ENCODE assay signal across 8 cellular contexts in genomic region chr9:79858509-79858908, GRCh38.
A peak's percentile ranks its signal among the peaks of the same experiment; 100 is the strongest.
DNase-seq lines count a peak whose midpoint lies in the region; ATAC-seq and TF ChIP-seq lines count a peak whose summit lies in the region.

No MANE protein-coding gene starts in this region.

- H3K27me3 ChIP-seq in AG04450 (ENCODE audit: control insufficient read depth, insufficient read depth, low read length) = no peaks in the 10 kb centered on the region
- H3K27me3 ChIP-seq in fibroblast of lung (ENCODE audit: control insufficient read depth, insufficient read depth, low read length) = no peaks in the 10 kb centered on the region
- H3K27me3 ChIP-seq in colonic mucosa = no peaks in the 10 kb centered on the region

- H3K9me3 ChIP-seq in AG04450 (ENCODE audit: control insufficient read depth, insufficient read depth, low read length) (peaks cover 5% of the 10 kb centered on the region; the same call in 1 of the 2 replicates), fibroblast of lung (ENCODE audit: control insufficient read depth, insufficient read depth, low read depth, low read length) (no peaks in the 10 kb centered on the region), colonic mucosa (no peaks in the 10 kb centered on the region)

- CTCF ChIA-PET in AG04450 (lab: Charles Lee) = no interaction called here

- TF ChIP-seq CTCF in AG04450 (IDR thresholded peaks at IDR 0.05; ENCODE audit: low read depth, low read length) (no peak), fibroblast of lung (conservative IDR thresholded peaks at IDR 0.05 in 1 of 2, IDR thresholded peaks at IDR 0.05 in 1 of 2; ENCODE audit: low read depth in 1 of 2, low read length in 2 of 2) (no peak), colonic mucosa (IDR thresholded peaks at IDR 0.05) (no peak)

- H3K4me2 ChIP-seq in fibroblast of lung (ENCODE audit: extremely low read depth, insufficient read depth, low read length) = peak overlapping the region; percentile 33

- no peaks in the 10 kb centered on the region for H4K20me1 ChIP-seq in fibroblast of lung (ENCODE audit: control insufficient read depth, extremely low read depth, insufficient read depth, low read length)

- H3K4me1 ChIP-seq in fibroblast of lung (ENCODE audit: control insufficient read depth, extremely low read depth, insufficient read depth, low read length) (no peaks in the 10 kb centered on the region), colonic mucosa (no peaks in the 10 kb centered on the region)

- H3K79me2 ChIP-seq in fibroblast of lung (ENCODE audit: control insufficient read depth, insufficient read depth, low read length) = no peaks in the 10 kb centered on the region

- peak overlapping the region; percentile 7 for H2AFZ ChIP-seq in fibroblast of lung (ENCODE audit: low read length)

- intact Hi-C loops in colonic mucosa (cut with DNase I) = no loop called here

- H3K4me3 ChIP-seq in AG04450 (ENCODE audit: low read depth, low read length) (peak overlapping the region; percentile 4; the same call in 1 of the 2 replicates), fibroblast of lung (replicated peaks in 1 of 4; ENCODE audit: control extremely low read depth in 1 of 4, insufficient read depth in 1 of 4, low read depth in 3 of 4, low read length in 4 of 4) (no peak overlapping the region), colonic mucosa (no peak overlapping the region)

- H3K36me3 ChIP-seq in fibroblast of lung (ENCODE audit: control insufficient read depth, insufficient read depth, low read length) = no peaks in the 10 kb centered on the region
- H3K36me3 ChIP-seq in colonic mucosa = no peaks in the 10 kb centered on the region

- ATAC-seq in GM19025 (IDR thresholded peaks at IDR 0.05; ENCODE audit: low read depth, unreplicated experiment) = peak; percentile 80
- ATAC-seq in GM21786 (IDR thresholded peaks at IDR 0.05; ENCODE audit: unreplicated experiment) = no peak

- DNase-seq in AG04450 (ENCODE audit: low read depth, low spot score) = no peak
- DNase-seq in NCI-H2029 (lab: John Stamatoyannopoulos, UW) = peak; percentile 50
- DNase-seq in fibroblast of lung (ENCODE audit: low read depth in 2 of 2) = peak; percentile 4 to 19
- no peak for DNase-seq in NCI-H345 (lab: John Stamatoyannopoulos, UW)
- DNase-seq in colonic mucosa = no peak
- DNase-seq in NCI-H1694 (lab: John Stamatoyannopoulos, UW) = no peak

- H3K9ac ChIP-seq in fibroblast of lung (ENCODE audit: insufficient read depth, low read length) = no peak overlapping the region
- no peak overlapping the region for H3K9ac ChIP-seq in colonic mucosa (ENCODE audit: low read depth in 2 of 2, low read length in 2 of 2)

- POLR2A ChIA-PET in AG04450 (lab: Yijun Ruan, JAX) = no interaction called here

- no peak overlapping the region for H3K27ac ChIP-seq in AG04450 (ENCODE audit: low read depth, low read length)
- H3K27ac ChIP-seq in fibroblast of lung (ENCODE audit: insufficient read depth, low read length) = no peak overlapping the region
- H3K27ac ChIP-seq in colonic mucosa = no peak overlapping the region

Comparison
In these comparisons a context has a peak if more than half of its experiments do, and no peak if none do; other contexts are left out.
1. DNase-seq: peak in NCI-H2029 (single experiment) and fibroblast of lung (2 of 2); none in AG04450 (single experiment), NCI-H345 (single experiment), colonic mucosa (single experiment) and NCI-H1694 (single experiment).